21 cellular contexts compared by ENCODE assay signal in genomic region chr7:153943428-153944370, GRCh38.
DNase-seq lines count a peak whose midpoint lies in the region; ATAC-seq lines count a peak whose summit lies in the region.
"Had no signal": no experiment of that assay in that cellular context is flagged by ENCODE, and none has a peak within 500 bp of the region (broad histone marks: within the 10 kb centered on the region; RNA-seq: fewer than 3 reads in every experiment).

No MANE protein-coding gene starts in this region.

- DNase-seq in NCI-H1105 (lab: John Stamatoyannopoulos, UW) (peak; percentile 22), NCI-H526 treated with DMSO at 0.1 percent for 48 hours (lab: John Stamatoyannopoulos, UW) (peak; percentile 4), hippocampal formation (lab: John Stamatoyannopoulos, UW) (peak; percentile 11 to 39), pons (ENCODE audit: low spot score) (peak; percentile 81), NCI-H774 (lab: John Stamatoyannopoulos, UW) (no peak), iPS-NIHi7 (ENCODE audit: extremely low spot score) (no peak), SW480 (ENCODE audit: low spot score) (no peak)
- DNase-seq: activated CD4-positive, alpha-beta T cell treated with anti-CD3 and anti-CD28 coated beads, Interleukin-2, amount 50 U/mL, for 1 hour; activated effector memory CD4-positive, alpha-beta T cell treated with anti-CD3 and anti-CD28 coated beads, Interleukin-2, amount 50 U/mL, for 16 hours; activated naive CD8-positive, alpha-beta T cell treated with anti-CD3 and anti-CD28 coated beads, Interleukin-2, amount 50 U/mL, for 24 hours; GDM1; GM23248; islet precursor cell; KBM-7; naive thymus-derived CD4-positive, alpha-beta T cell; NCI-H2029 treated with DMSO at 0.1 percent for 48 hours; NCI-H748 treated with DMSO at 0.1 percent for 48 hours; stimulated activated CD4-positive, alpha-beta T cell treated with anti-CD3 and anti-CD28 coated beads, Interleukin-2, amount 100 ng/mL, for 24 hours; stimulated activated naive CD4-positive, alpha-beta T cell; thyroid gland had no signal

- no peak for ATAC-seq in GM21529 (IDR thresholded peaks at IDR 0.05; ENCODE audit: unreplicated experiment)
- ATAC-seq: activated naive CD8-positive, alpha-beta T cell treated with anti-CD3 and anti-CD28 coated beads, Interleukin-2, amount 50 U/mL, for 24 hours; naive thymus-derived CD4-positive, alpha-beta T cell had no signal

Comparison
In these comparisons a context has a peak if more than half of its experiments do, and no peak if none do; other contexts are left out.
1. DNase-seq: peak in NCI-H1105 (single experiment), NCI-H526 treated with DMSO at 0.1 percent for 48 hours (single experiment), hippocampal formation (2 of 2) and pons (single experiment); none in NCI-H774 (single experiment), iPS-NIHi7 (single experiment) and SW480 (single experiment).